In the genomic region with DNA sequence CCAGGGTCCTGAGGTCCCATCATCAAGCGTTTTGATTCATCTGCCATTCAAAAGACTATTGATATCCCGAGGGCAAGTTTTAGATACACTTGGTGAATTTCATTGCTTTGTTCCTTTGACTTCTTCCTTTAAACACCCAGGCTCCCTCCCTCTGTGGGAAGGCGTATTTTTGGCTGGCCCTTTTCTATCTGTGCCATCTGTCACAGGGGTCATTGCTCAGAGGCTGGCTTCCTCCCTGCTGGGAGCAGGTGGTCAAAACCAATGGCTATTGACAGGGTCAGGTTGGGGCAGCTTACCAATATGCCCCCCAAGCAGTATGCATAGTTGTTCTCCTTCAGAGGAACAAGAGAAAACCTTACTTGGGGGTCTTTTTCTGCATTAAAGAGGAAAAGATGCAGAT, we compare ENCODE assay signal across 16 cellular contexts. TPM values are rescaled to one million over a fixed set of nuclear protein-coding genes. Genes with fewer than 3 reads are reported as not detected.
DNase-seq lines count a peak whose midpoint lies in the region; ATAC-seq and TF ChIP-seq lines count a peak whose summit lies in the region.
"Had no signal": no experiment of that assay in that cellular context is flagged by ENCODE, and none has a peak within 500 bp of the region (broad histone marks: within the 10 kb centered on the region; RNA-seq: fewer than 3 reads in every experiment).

No MANE protein-coding gene starts in this region.

- H3K9me3 ChIP-seq in HCT116 (ENCODE audit: control insufficient read depth in 1 of 2, insufficient read depth in 1 of 2, low read depth in 1 of 2, low read length in 2 of 2) (no peaks in the 10 kb centered on the region), neural progenitor cell (ENCODE audit: low read depth) (no peaks in the 10 kb centered on the region)

- H3K4me3 ChIP-seq in HCT116 (replicated peaks in 1 of 2; ENCODE audit: low read depth in 1 of 2, low read length in 2 of 2) (no peak overlapping the region), neural progenitor cell (no peak overlapping the region)
- H3K4me3 ChIP-seq: SK-N-MC had no signal

- H3K27me3 Mint-ChIP-seq in neural progenitor cell (ENCODE audit: insufficient read depth, low read depth): no peaks in the 10 kb centered on the region
- peaks cover 19% of the 10 kb centered on the region for H3K27me3 Mint-ChIP-seq in activated CD8-positive, alpha-beta T cell treated with anti-CD3 and anti-CD28 coated beads, Interleukin-2, amount 10 ng/mL, durations not matched to agents 7 days and 5 days (ENCODE audit: low read depth)
- H3K27me3 Mint-ChIP-seq in CD14-positive monocyte (ENCODE audit: low read depth in 3 of 3): peaks cover 1 to 4% (median 1%) of the 10 kb centered on the region in 3 donors

- no peaks in the 10 kb centered on the region for H3K9me2 ChIP-seq in HCT116 (ENCODE audit: insufficient read depth)

- H3K27ac Mint-ChIP-seq in neural progenitor cell (peak overlapping the region; percentile 55), CD14-positive monocyte (no peak overlapping the region)
- H3K27ac Mint-ChIP-seq in activated CD8-positive, alpha-beta T cell treated with anti-CD3 and anti-CD28 coated beads, Interleukin-2, amount 10 ng/mL, durations not matched to agents 7 days and 5 days: no peak overlapping the region

- BruUV-seq in HCT116 (replicated peaks; lab: Mats Ljungman, UMichigan): no TSS peak

- CTCF ChIA-PET in HCT116 (lab: Charles Lee): no interaction called here
- CTCF ChIA-PET in activated CD8-positive, alpha-beta T cell treated with anti-CD3 and anti-CD28 coated beads, Interleukin-2, amount 10 ng/mL, durations not matched to agents 7 days and 5 days (lab: Charles Lee): no interaction called here

- intact Hi-C loops in HCT116 (cut with micrococcal nuclease): no loop called here
- intact Hi-C loops in CD14-positive monocyte (cut with micrococcal nuclease): no loop called here

- TF ChIP-seq CTCF in HCT116 (IDR thresholded peaks at IDR 0.05 in 2 of 3, conservative IDR thresholded peaks at IDR 0.05 in 1 of 3; ENCODE audit: borderline replicate concordance in 1 of 3, insufficient read depth in 1 of 3, low read depth in 2 of 3, low read length in 2 of 3) (no peak), neural progenitor cell (IDR thresholded peaks at IDR 0.05) (no peak), CD14-positive monocyte (IDR thresholded peaks at IDR 0.05) (no peak)

- 0 out of 2 replicates have a peak overlapping the region, but pooled peaks have one; percentile 26 for H3K9ac ChIP-seq in HCT116 (ENCODE audit: low read length)
- H3K9ac ChIP-seq in neural progenitor cell: no peak overlapping the region

- no peak for TF ChIP-seq POLR2A in HCT116 (IDR thresholded peaks at IDR 0.05; ENCODE audit: borderline replicate concordance, extremely low read depth, insufficient read depth, insufficient read length)

- DNase-seq in DMS 273 (lab: John Stamatoyannopoulos, UW; ENCODE audit: unreplicated experiment): peak; percentile 46
- no peak for DNase-seq in DMS 273 treated with DMSO at 0.1 percent for 48 hours (lab: John Stamatoyannopoulos, UW)
- DNase-seq in HCT116 (ENCODE audit: low read depth, low spot score): no peak
- DNase-seq in cerebellar cortex (ENCODE audit: low spot score): peak; percentile 75
- no peak for DNase-seq in neural progenitor cell (ENCODE audit: low spot score)
- no peak for DNase-seq in activated T-cell treated with anti-CD3 and anti-CD28 coated beads for 4 hours
- DNase-seq in activated CD8-positive, alpha-beta T cell treated with anti-CD3 and anti-CD28 coated beads, Interleukin-2, amount 10 ng/mL, durations not matched to agents 7 days and 5 days: no peak
- DNase-seq in CD14-positive monocyte (ENCODE audit: low spot score): no peak
- DNase-seq: 8988T; KBM-7; NCI-H1092; NCI-H1694 treated with DMSO at 0.1 percent for 48 hours; NK-92 treated with Interleukin-12 subunit alpha and Interleukin-12 subunit beta, amount 100 ng/mL, for 24 hours; OCI-M1 had no signal

- H3K4me2 ChIP-seq in HCT116 (ENCODE audit: low read length): peak overlapping the region; percentile 57
- peak overlapping the region; percentile 3 for H3K4me2 ChIP-seq in neural progenitor cell

- RAD21 ChIA-PET in HCT116 (lab: Charles Lee; ENCODE audit: low non-redundant PET in 1 of 2, low total read pairs in 2 of 2, uncharacterized antibody in 2 of 2, unreplicated experiment in 2 of 2): no interaction called here

- H3K4me1 ChIP-seq in HCT116 (ENCODE audit: control insufficient read depth in 1 of 2, insufficient read depth in 2 of 2, low read length in 2 of 2): peaks cover 14 to 17% of the 10 kb centered on the region in 2 experiments
- peaks cover 21% of the 10 kb centered on the region for H3K4me1 ChIP-seq in neural progenitor cell

- H3K36me3 ChIP-seq in HCT116 (ENCODE audit: control insufficient read depth in 1 of 2, insufficient read depth in 2 of 2, low read length in 2 of 2): no peaks in the 10 kb centered on the region
- no peaks in the 10 kb centered on the region for H3K36me3 ChIP-seq in neural progenitor cell

- H3K27ac ChIP-seq in HCT116 (ENCODE audit: low read depth, low read length) (peak overlapping the region; percentile 27; the same call in 1 of the 2 replicates), neural progenitor cell (no peak overlapping the region)
- H3K27ac ChIP-seq: HL-60 had no signal

- no peak for ATAC-seq in HCT116
- ATAC-seq in activated CD8-positive, alpha-beta T cell treated with anti-CD3 and anti-CD28 coated beads, Interleukin-2, amount 10 ng/mL, durations not matched to agents 7 days and 5 days: no peak

- no peaks in the 10 kb centered on the region for H4K20me1 ChIP-seq in HCT116 (ENCODE audit: insufficient read depth)
- peaks cover 13% of the 10 kb centered on the region for H4K20me1 ChIP-seq in neural progenitor cell (ENCODE audit: low read depth)

- H3K9me3 Mint-ChIP-seq in neural progenitor cell (peaks cover 18% of the 10 kb centered on the region), CD14-positive monocyte (no peaks in the 10 kb centered on the region)
- H3K9me3 Mint-ChIP-seq in activated CD8-positive, alpha-beta T cell treated with anti-CD3 and anti-CD28 coated beads, Interleukin-2, amount 10 ng/mL, durations not matched to agents 7 days and 5 days (ENCODE audit: insufficient read depth): no peaks in the 10 kb centered on the region

- H3K27me3 ChIP-seq in HCT116 (ENCODE audit: insufficient read depth, low read length) (no peaks in the 10 kb centered on the region), neural progenitor cell (no peaks in the 10 kb centered on the region)

- POLR2A ChIA-PET in HCT116 (lab: Charles Lee): no interaction called here
- POLR2A ChIA-PET in activated CD8-positive, alpha-beta T cell treated with anti-CD3 and anti-CD28 coated beads, Interleukin-2, amount 10 ng/mL, durations not matched to agents 7 days and 5 days (lab: Charles Lee): no interaction called here

- H3K4me1 Mint-ChIP-seq in neural progenitor cell (peaks cover 50% of the 10 kb centered on the region), CD14-positive monocyte (no peaks in the 10 kb centered on the region)
- no peaks in the 10 kb centered on the region for H3K4me1 Mint-ChIP-seq in activated CD8-positive, alpha-beta T cell treated with anti-CD3 and anti-CD28 coated beads, Interleukin-2, amount 10 ng/mL, durations not matched to agents 7 days and 5 days (ENCODE audit: low read depth)

- H3K79me2 ChIP-seq in HCT116 (ENCODE audit: insufficient read depth, low read length) (no peaks in the 10 kb centered on the region), neural progenitor cell (ENCODE audit: low read depth) (peaks cover 52% of the 10 kb centered on the region)

- H3K4me3 Mint-ChIP-seq in neural progenitor cell (peak overlapping the region; percentile 25), CD14-positive monocyte (no peak overlapping the region)
- no peak overlapping the region for H3K4me3 Mint-ChIP-seq in activated CD8-positive, alpha-beta T cell treated with anti-CD3 and anti-CD28 coated beads, Interleukin-2, amount 10 ng/mL, durations not matched to agents 7 days and 5 days

- peaks cover 6% of the 10 kb centered on the region for H3K36me3 Mint-ChIP-seq in neural progenitor cell
- H3K36me3 Mint-ChIP-seq in activated CD8-positive, alpha-beta T cell treated with anti-CD3 and anti-CD28 coated beads, Interleukin-2, amount 10 ng/mL, durations not matched to agents 7 days and 5 days (ENCODE audit: low read depth): no peaks in the 10 kb centered on the region
- H3K36me3 Mint-ChIP-seq in CD14-positive monocyte: no peaks in the 10 kb centered on the region

- H2AFZ ChIP-seq in HCT116 (ENCODE audit: low read depth, low read length, poor library complexity, severe bottlenecking) (no peak overlapping the region), neural progenitor cell (replicated peaks) (no peak overlapping the region)

- no peak for TF ChIP-seq RAD21 in HCT116 (IDR thresholded peaks at IDR 0.05; ENCODE audit: low read depth)

- H3F3A ChIP-seq in neural progenitor cell (ENCODE audit: low read depth): no peaks in the 10 kb centered on the region

TF ChIP-seq in HCT116, 20 proteins besides CTCF, POLR2A, EP300 and RAD21:
- no peak for TF ChIP-seq CEBPB (IDR thresholded peaks at IDR 0.05; ENCODE audit: low read depth)
- TF ChIP-seq SP1 (IDR thresholded peaks at IDR 0.05; ENCODE audit: low read depth): no peak
- TF ChIP-seq JUND (IDR thresholded peaks at IDR 0.05): no peak

RNA-seq across cellular contexts. Expression of gene SCN8A, which starts 40.0 kb away (rescaled TPM):
- total RNA-seq in HCT116 (2021; ENCODE audit: unreplicated experiment): 7.1 TPM
- polyA plus RNA-seq in HCT116 (2012): 3.8 and 5.7 TPM in 2 replicates
- 9.3 and 14.2 TPM in 2 replicates for total RNA-seq in neural progenitor cell (ENCODE audit: low replicate concordance)
- total RNA-seq in activated CD8-positive, alpha-beta T cell treated with anti-CD3 and anti-CD28 coated beads, Interleukin-2, amount 10 ng/mL, durations not matched to agents 7 days and 5 days: 1 to 10 TPM; 1.4 to 1.6 TPM
- polyA plus RNA-seq in CD14-positive monocyte: under 1 TPM in 1 of 2 donors, not detected in 1; 0.03 TPM

Comparison
In these comparisons a context has a peak if more than half of its experiments do, and no peak if none do; other contexts are left out.
1. DNase-seq: peak in DMS 273 (single experiment) and cerebellar cortex (single experiment); none in DMS 273 treated with DMSO at 0.1 percent for 48 hours (single experiment), HCT116 (single experiment), neural progenitor cell (single experiment), activated T-cell treated with anti-CD3 and anti-CD28 coated beads for 4 hours (single experiment), activated CD8-positive, alpha-beta T cell treated with anti-CD3 and anti-CD28 coated beads, Interleukin-2, amount 10 ng/mL, durations not matched to agents 7 days and 5 days (single experiment) and CD14-positive monocyte (single experiment).